In the genomic region with DNA sequence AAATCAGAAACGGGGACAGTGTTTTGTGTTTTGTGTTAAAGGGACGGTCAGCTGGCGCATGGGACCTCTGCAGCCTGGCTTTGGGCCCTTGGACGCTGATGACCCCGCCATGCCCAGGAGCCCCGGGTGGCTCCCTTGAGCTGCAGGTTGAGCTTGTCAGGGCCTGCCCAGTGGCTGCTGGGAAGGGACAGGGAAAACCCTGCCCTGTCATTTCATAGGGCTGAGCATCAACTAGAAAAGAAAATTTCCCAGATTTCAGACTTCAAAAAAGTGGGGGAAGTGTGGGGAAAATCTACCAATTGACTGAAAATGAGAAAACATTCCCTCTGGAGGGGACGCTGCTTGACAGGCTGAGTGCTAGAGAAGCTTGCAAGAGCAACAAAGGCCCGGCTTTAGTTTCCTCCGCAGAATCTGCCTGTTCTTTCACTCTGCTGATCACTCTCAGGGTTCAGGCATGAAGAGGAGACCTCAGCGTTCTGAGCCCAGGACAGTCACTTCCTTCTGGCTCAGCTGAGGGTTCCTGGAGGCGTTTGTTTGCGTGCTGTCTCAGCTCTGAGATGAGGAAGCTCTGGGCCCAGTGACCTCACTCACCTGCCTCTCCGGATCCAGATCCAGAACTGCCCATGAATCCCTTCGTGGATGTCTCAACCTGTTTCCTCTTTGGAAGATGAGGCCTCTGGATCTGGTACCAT, we compare ENCODE assay signal across 7 cellular contexts. TPM values are rescaled to one million over a fixed set of nuclear protein-coding genes. Genes with fewer than 3 reads are reported as not detected.
DNase-seq lines count a peak whose midpoint lies in the region; ATAC-seq lines count a peak whose summit lies in the region.

No MANE protein-coding gene starts in this region.

- peak; percentile 58 for DNase-seq in RPMI7951 (ENCODE audit: low read depth)
- DNase-seq in left ventricle myocardium superior: no peak
- no peak for DNase-seq in NCI-H1930 (lab: John Stamatoyannopoulos, UW)
- no peak for DNase-seq in foreskin melanocyte

- peak; percentile 88 for ATAC-seq in GM18868 (IDR thresholded peaks at IDR 0.05; ENCODE audit: unreplicated experiment)
- peak; percentile 86 for ATAC-seq in HG02678 (IDR thresholded peaks at IDR 0.05; ENCODE audit: unreplicated experiment)
- ATAC-seq in left ventricle myocardium superior: peak; percentile 56
- no peak for ATAC-seq in GM19324 (IDR thresholded peaks at IDR 0.05; ENCODE audit: low FRiP score, unreplicated experiment)

- intact Hi-C loops in left ventricle myocardium superior (cut with micrococcal nuclease): no loop called here

RNA-seq across cellular contexts. Expression of gene DNAJB6, which starts 18.6 kb away (rescaled TPM):
- 97.4 and 101 TPM in 2 replicates for total RNA-seq in RPMI7951 (2014; rRNA removed; shearing (Covaris generic))
- 193 TPM for total RNA-seq in left ventricle myocardium superior
